1 cellular context compared by ENCODE assay signal in the genomic region with DNA sequence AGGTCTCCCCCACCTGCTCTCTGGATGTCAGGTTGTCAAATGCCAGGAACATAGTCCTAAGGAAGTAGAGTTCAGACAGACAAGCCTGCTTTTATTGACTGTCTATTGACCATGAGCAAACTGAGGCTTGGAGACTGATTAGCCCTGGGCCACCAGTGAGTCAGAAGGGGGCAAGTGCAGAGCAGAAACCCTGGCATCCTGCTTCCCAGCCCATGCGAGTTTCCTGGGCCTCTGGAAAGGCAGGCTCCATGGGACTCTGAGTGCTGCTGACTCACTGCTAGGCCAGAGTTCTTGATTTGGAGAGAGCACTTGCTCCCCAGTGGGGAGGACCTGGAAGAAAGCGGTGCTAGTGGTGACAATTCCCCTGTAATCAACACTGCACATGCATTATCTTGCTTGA.
TF ChIP-seq lines count a peak whose summit lies in the region.

No MANE protein-coding gene starts in this region.

TF ChIP-seq in K562, 482 proteins besides CTCF, POLR2A, EP300 and RAD21:
- TF ChIP-seq TGIF2 (CRISPR knock-in tag; IDR thresholded peaks at IDR 0.05) (0 out of 2 replicates have a peak, but pooled peaks have one; percentile 36), ZFPM2 (CRISPR knock-in tag; IDR thresholded peaks at IDR 0.05) (no peak), NFE2 (IDR thresholded peaks at IDR 0.05; ENCODE audit: low read depth) (peak; percentile 56; the same call in 1 of the 2 replicates), NFIX (CRISPR knock-in tag; IDR thresholded peaks at IDR 0.05; ENCODE audit: low read depth) (no peak), C11orf30 (IDR thresholded peaks at IDR 0.05; ENCODE audit: low read depth) (0 out of 2 replicates have a peak, but pooled peaks have one; percentile 46), CHD2 (IDR thresholded peaks at IDR 0.05; ENCODE audit: low read depth, low read length) (no peak), CTBP1 (IDR thresholded peaks at IDR 0.05; ENCODE audit: borderline replicate concordance) (no peak), ZNF263 (CRISPR knock-in tag; IDR thresholded peaks at IDR 0.05; ENCODE audit: borderline replicate concordance) (peak; percentile 88; the same call in 1 of the 2 replicates), EHMT2 (IDR thresholded peaks at IDR 0.05) (no peak)
TF ChIP-seq in K562: peak in this region for 4.
